Comparison of ENCODE assay signal across 1 cellular context in genomic region chr10:108393111-108393510, GRCh38.
TF ChIP-seq lines count a peak whose summit lies in the region.

No MANE protein-coding gene starts in this region.

TF ChIP-seq in WTC11, 78 proteins besides CTCF, POLR2A, EP300 and RAD21 (continued from another document):
- no peak for TF ChIP-seq MLX (CRISPR knock-in tag; IDR thresholded peaks at IDR 0.05)
